In the genomic region with DNA sequence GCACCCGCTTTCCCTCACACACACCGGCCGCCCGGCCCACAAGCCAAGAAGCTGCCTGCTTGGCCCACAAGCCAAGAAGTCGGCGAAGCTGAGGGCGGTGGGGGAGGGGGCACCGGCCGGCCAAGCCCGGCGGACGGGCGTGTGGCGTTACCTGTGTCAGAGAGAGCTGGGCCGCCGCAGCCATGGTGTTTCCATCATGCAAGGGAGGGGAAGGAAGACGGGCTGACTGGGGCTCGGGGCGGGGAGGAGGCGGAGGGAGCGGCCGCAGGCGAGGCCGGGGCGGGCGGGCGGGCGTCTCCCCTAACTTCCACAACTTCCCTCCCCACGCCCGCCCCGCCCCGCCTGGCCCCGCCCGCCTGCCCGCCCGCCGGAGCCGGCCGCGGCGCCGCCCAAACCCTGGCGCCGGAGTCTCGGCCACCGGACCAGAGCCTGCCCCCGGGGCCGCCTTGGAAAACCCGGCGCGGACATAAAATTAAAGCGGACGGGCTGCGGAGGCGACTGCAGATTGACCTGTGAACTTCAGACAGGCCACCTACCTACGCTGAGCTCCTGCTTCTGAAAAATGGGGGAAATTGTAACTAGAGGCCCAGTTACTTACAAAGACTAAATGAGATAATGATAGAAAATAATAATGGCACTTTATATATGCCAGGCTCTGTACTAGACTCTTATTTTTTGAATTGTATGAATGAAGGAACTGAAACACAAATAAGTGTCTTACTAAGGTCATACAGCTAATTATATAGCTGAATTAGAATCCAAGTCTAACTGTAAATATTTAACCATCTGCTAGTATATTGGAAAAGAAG, we compare ENCODE assay signal across 1 cellular context.
A peak's percentile ranks its signal among the peaks of the same experiment; 100 is the strongest.
TF ChIP-seq lines count a peak whose summit lies in the region.

A gene (minus strand): TSS at position 219 of the 809 bp plus-strand sequence. CDS start 35 bp downstream, at position 184.

TF ChIP-seq in HepG2, 621 proteins besides CTCF, POLR2A, EP300 and RAD21 (continued from another document and continues in another):
- TF ChIP-seq ATF7-NPFF (CRISPR knock-in tag; IDR thresholded peaks at IDR 0.05; ENCODE audit: low read depth), result peak; percentile 62; the same call in 1 of the 2 replicates
- TF ChIP-seq, protein P1, sequence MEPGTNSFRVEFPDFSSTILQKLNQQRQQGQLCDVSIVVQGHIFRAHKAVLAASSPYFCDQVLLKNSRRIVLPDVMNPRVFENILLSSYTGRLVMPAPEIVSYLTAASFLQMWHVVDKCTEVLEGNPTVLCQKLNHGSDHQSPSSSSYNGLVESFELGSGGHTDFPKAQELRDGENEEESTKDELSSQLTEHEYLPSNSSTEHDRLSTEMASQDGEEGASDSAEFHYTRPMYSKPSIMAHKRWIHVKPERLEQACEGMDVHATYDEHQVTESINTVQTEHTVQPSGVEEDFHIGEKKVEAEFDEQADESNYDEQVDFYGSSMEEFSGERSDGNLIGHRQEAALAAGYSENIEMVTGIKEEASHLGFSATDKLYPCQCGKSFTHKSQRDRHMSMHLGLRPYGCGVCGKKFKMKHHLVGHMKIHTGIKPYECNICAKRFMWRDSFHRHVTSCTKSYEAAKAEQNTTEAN (CRISPR knock-in tag; conservative IDR thresholded peaks at IDR 0.05), result no peak
- no peak for TF ChIP-seq HCFC1 (IDR thresholded peaks at IDR 0.05; ENCODE audit: low read depth, low read length)
- TF ChIP-seq, protein P2, sequence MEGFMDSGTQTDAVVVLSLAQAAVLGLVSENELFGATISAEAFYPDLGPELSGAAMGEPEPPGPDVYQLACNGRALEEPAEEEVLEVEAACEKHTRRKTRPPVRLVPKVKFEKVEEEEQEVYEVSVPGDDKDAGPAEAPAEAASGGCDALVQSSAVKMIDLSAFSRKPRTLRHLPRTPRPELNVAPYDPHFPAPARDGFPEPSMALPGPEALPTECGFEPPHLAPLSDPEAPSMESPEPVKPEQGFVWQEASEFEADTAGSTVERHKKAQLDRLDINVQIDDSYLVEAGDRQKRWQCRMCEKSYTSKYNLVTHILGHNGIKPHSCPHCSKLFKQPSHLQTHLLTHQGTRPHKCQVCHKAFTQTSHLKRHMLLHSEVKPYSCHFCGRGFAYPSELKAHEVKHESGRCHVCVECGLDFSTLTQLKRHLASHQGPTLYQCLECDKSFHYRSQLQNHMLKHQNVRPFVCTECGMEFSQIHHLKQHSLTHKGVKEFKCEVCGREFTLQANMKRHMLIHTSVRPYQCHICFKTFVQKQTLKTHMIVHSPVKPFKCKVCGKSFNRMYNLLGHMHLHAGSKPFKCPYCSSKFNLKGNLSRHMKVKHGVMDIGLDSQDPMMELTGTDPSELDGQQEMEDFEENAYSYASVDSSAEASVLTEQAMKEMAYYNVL (CRISPR knock-in tag; IDR thresholded peaks at IDR 0.05; ENCODE audit: borderline replicate concordance), result no peak
- no peak for TF ChIP-seq NFE2L1 (CRISPR knock-in tag; IDR thresholded peaks at IDR 0.05; ENCODE audit: borderline replicate concordance)
- no peak for TF ChIP-seq SATB2 (CRISPR knock-in tag; IDR thresholded peaks at IDR 0.05)
- no peak; the same call in 1 of the 2 replicates for TF ChIP-seq SRY (CRISPR knock-in tag; IDR thresholded peaks at IDR 0.05)
- TF ChIP-seq, protein P3, sequence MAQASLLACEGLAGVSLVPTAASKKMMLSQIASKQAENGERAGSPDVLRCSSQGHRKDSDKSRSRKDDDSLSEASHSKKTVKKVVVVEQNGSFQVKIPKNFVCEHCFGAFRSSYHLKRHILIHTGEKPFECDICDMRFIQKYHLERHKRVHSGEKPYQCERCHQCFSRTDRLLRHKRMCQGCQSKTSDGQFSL (CRISPR knock-in tag; IDR thresholded peaks at IDR 0.05), result no peak
- TF ChIP-seq MATR3 (CRISPR knock-in tag; IDR thresholded peaks at IDR 0.05), result no peak
- peak; percentile 96 for TF ChIP-seq CHD4 (IDR thresholded peaks at IDR 0.05; ENCODE audit: borderline replicate concordance, low read length)
- TF ChIP-seq, protein P4, sequence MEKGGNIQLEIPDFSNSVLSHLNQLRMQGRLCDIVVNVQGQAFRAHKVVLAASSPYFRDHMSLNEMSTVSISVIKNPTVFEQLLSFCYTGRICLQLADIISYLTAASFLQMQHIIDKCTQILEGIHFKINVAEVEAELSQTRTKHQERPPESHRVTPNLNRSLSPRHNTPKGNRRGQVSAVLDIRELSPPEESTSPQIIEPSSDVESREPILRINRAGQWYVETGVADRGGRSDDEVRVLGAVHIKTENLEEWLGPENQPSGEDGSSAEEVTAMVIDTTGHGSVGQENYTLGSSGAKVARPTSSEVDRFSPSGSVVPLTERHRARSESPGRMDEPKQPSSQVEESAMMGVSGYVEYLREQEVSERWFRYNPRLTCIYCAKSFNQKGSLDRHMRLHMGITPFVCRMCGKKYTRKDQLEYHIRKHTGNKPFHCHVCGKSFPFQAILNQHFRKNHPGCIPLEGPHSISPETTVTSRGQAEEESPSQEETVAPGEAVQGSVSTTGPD (CRISPR knock-in tag; IDR thresholded peaks at IDR 0.05), result no peak
- TF ChIP-seq ZNF547 (CRISPR knock-in tag; IDR thresholded peaks at IDR 0.05), result peak; percentile 33; the same call in 1 of the 2 replicates
- peak; percentile 39; the same call in 1 of the 2 replicates for TF ChIP-seq POLR2AphosphoS5 (IDR thresholded peaks at IDR 0.05; ENCODE audit: low read depth, low read length)
- no peak for TF ChIP-seq ZFP90 (CRISPR knock-in tag; IDR thresholded peaks at IDR 0.05; ENCODE audit: borderline replicate concordance)
- TF ChIP-seq ZEB1 (IDR thresholded peaks at IDR 0.05; ENCODE audit: insufficient replicate concordance, low read depth), result peak; percentile 66
- TF ChIP-seq ZNF672 (CRISPR knock-in tag; IDR thresholded peaks at IDR 0.05), result no peak
- no peak for TF ChIP-seq ZNF7 (CRISPR knock-in tag; IDR thresholded peaks at IDR 0.05)
- TF ChIP-seq, protein P5, sequence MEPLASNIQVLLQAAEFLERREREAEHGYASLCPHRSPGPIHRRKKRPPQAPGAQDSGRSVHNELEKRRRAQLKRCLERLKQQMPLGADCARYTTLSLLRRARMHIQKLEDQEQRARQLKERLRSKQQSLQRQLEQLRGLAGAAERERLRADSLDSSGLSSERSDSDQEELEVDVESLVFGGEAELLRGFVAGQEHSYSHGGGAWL (CRISPR knock-in tag; IDR thresholded peaks at IDR 0.05), result no peak
- TF ChIP-seq ZFP37 (CRISPR knock-in tag; IDR thresholded peaks at IDR 0.05; ENCODE audit: borderline replicate concordance), result no peak
- TF ChIP-seq U2AF1 (optimal IDR thresholded peaks at IDR 0.05; ENCODE audit: low read depth, low read length), result no peak
- TF ChIP-seq MTA1 (CRISPR knock-in tag; IDR thresholded peaks at IDR 0.05; ENCODE audit: borderline replicate concordance), result peak; percentile 53; the same call in 1 of the 2 replicates
- no peak for TF ChIP-seq DR1 (CRISPR knock-in tag; IDR thresholded peaks at IDR 0.05)
- TF ChIP-seq FLYWCH1 (CRISPR knock-in tag; IDR thresholded peaks at IDR 0.05), result no peak
- TF ChIP-seq ZBTB21 (CRISPR knock-in tag; IDR thresholded peaks at IDR 0.05), result no peak
- TF ChIP-seq, protein P6, sequence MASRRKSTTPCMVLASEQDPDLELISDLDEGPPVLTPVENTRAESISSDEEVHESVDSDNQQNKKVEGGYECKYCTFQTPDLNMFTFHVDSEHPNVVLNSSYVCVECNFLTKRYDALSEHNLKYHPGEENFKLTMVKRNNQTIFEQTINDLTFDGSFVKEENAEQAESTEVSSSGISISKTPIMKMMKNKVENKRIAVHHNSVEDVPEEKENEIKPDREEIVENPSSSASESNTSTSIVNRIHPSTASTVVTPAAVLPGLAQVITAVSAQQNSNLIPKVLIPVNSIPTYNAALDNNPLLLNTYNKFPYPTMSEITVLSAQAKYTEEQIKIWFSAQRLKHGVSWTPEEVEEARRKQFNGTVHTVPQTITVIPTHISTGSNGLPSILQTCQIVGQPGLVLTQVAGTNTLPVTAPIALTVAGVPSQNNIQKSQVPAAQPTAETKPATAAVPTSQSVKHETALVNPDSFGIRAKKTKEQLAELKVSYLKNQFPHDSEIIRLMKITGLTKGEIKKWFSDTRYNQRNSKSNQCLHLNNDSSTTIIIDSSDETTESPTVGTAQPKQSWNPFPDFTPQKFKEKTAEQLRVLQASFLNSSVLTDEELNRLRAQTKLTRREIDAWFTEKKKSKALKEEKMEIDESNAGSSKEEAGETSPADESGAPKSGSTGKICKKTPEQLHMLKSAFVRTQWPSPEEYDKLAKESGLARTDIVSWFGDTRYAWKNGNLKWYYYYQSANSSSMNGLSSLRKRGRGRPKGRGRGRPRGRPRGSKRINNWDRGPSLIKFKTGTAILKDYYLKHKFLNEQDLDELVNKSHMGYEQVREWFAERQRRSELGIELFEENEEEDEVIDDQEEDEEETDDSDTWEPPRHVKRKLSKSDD (CRISPR knock-in tag; IDR thresholded peaks at IDR 0.05; ENCODE audit: low read depth), result no peak
- TF ChIP-seq, protein P7, sequence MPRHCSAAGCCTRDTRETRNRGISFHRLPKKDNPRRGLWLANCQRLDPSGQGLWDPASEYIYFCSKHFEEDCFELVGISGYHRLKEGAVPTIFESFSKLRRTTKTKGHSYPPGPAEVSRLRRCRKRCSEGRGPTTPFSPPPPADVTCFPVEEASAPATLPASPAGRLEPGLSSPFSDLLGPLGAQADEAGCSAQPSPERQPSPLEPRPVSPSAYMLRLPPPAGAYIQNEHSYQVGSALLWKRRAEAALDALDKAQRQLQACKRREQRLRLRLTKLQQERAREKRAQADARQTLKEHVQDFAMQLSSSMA (CRISPR knock-in tag; IDR thresholded peaks at IDR 0.05), result no peak
- TF ChIP-seq ZNF441 (CRISPR knock-in tag; IDR thresholded peaks at IDR 0.05; ENCODE audit: borderline replicate concordance), result no peak
- TF ChIP-seq, protein P8, sequence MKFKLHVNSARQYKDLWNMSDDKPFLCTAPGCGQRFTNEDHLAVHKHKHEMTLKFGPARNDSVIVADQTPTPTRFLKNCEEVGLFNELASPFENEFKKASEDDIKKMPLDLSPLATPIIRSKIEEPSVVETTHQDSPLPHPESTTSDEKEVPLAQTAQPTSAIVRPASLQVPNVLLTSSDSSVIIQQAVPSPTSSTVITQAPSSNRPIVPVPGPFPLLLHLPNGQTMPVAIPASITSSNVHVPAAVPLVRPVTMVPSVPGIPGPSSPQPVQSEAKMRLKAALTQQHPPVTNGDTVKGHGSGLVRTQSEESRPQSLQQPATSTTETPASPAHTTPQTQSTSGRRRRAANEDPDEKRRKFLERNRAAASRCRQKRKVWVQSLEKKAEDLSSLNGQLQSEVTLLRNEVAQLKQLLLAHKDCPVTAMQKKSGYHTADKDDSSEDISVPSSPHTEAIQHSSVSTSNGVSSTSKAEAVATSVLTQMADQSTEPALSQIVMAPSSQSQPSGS (CRISPR knock-in tag; IDR thresholded peaks at IDR 0.05), result 0 out of 2 replicates have a peak, but pooled peaks have one; percentile 33
- TF ChIP-seq, protein P9, sequence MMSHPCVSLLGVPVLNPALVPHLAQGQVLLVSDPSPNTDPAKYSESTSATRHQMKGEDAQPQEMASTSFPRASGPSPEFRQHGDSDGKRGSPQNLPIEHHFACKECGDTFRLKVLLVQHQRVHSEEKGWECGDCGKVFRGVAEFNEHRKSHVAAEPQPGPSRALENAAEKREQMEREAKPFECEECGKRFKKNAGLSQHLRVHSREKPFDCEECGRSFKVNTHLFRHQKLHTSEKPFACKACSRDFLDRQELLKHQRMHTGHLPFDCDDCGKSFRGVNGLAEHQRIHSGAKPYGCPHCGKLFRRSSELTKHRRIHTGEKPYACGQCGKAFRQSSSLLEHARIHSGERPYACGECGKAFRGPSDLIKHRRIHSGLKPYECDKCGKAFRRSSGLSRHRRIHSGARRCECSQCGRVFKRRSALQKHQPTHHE (CRISPR knock-in tag; IDR thresholded peaks at IDR 0.05; ENCODE audit: borderline replicate concordance), result no peak
- TF ChIP-seq, protein P10, sequence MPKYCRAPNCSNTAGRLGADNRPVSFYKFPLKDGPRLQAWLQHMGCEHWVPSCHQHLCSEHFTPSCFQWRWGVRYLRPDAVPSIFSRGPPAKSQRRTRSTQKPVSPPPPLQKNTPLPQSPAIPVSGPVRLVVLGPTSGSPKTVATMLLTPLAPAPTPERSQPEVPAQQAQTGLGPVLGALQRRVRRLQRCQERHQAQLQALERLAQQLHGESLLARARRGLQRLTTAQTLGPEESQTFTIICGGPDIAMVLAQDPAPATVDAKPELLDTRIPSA (CRISPR knock-in tag; IDR thresholded peaks at IDR 0.05; ENCODE audit: borderline replicate concordance), result no peak
- TF ChIP-seq KLF6 (CRISPR knock-in tag; IDR thresholded peaks at IDR 0.05), result 0 out of 2 replicates have a peak, but pooled peaks have one; percentile 64
- TF ChIP-seq MED13 (CRISPR knock-in tag; IDR thresholded peaks at IDR 0.05), result no peak
- TF ChIP-seq ZNF235 (CRISPR knock-in tag; IDR thresholded peaks at IDR 0.05; ENCODE audit: borderline replicate concordance), result no peak
- TF ChIP-seq, protein P11, sequence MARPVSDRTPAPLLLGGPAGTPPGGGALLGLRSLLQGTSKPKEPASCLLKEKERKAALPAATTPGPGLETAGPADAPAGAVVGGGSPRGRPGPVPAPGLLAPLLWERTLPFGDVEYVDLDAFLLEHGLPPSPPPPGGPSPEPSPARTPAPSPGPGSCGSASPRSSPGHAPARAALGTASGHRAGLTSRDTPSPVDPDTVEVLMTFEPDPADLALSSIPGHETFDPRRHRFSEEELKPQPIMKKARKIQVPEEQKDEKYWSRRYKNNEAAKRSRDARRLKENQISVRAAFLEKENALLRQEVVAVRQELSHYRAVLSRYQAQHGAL (CRISPR knock-in tag; IDR thresholded peaks at IDR 0.05; ENCODE audit: not compliant biosample characterization), result no peak
- peak; percentile 35; the same call in 1 of the 2 replicates for TF ChIP-seq MED1 (CRISPR knock-in tag; IDR thresholded peaks at IDR 0.05)
- TF ChIP-seq ZNF10 (CRISPR knock-in tag; IDR thresholded peaks at IDR 0.05; ENCODE audit: borderline replicate concordance, low read depth), result no peak
- TF ChIP-seq NFKB2 (CRISPR knock-in tag; IDR thresholded peaks at IDR 0.05; ENCODE audit: borderline replicate concordance), result no peak; the same call in 1 of the 2 replicates
- TF ChIP-seq ZNF552 (CRISPR knock-in tag; IDR thresholded peaks at IDR 0.05; ENCODE audit: borderline replicate concordance), result 0 out of 2 replicates have a peak, but pooled peaks have one; percentile 5
- peak; percentile 24; the same call in 1 of the 2 replicates for TF ChIP-seq ELF1 (CRISPR knock-in tag; IDR thresholded peaks at IDR 0.05)
- TF ChIP-seq NFE2 (CRISPR knock-in tag; IDR thresholded peaks at IDR 0.05), result no peak
- TF ChIP-seq, protein P12, sequence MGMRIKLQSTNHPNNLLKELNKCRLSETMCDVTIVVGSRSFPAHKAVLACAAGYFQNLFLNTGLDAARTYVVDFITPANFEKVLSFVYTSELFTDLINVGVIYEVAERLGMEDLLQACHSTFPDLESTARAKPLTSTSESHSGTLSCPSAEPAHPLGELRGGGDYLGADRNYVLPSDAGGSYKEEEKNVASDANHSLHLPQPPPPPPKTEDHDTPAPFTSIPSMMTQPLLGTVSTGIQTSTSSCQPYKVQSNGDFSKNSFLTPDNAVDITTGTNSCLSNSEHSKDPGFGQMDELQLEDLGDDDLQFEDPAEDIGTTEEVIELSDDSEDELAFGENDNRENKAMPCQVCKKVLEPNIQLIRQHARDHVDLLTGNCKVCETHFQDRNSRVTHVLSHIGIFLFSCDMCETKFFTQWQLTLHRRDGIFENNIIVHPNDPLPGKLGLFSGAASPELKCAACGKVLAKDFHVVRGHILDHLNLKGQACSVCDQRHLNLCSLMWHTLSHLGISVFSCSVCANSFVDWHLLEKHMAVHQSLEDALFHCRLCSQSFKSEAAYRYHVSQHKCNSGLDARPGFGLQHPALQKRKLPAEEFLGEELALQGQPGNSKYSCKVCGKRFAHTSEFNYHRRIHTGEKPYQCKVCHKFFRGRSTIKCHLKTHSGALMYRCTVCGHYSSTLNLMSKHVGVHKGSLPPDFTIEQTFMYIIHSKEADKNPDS (CRISPR knock-in tag; IDR thresholded peaks at IDR 0.05), result no peak
- TF ChIP-seq FOSL1 (CRISPR knock-in tag; IDR thresholded peaks at IDR 0.05; ENCODE audit: borderline replicate concordance), result no peak
